In genomic region chr7:55365680-55366460, GRCh38 we compare ENCODE assay signal across 7 cellular contexts.
DNase-seq lines count a peak whose midpoint lies in the region; ATAC-seq and TF ChIP-seq lines count a peak whose summit lies in the region.

No MANE protein-coding gene starts in this region.

- ATAC-seq in GM18508 (IDR thresholded peaks at IDR 0.05; ENCODE audit: insufficient read depth, unreplicated experiment) (peak; percentile 60), HG02973 (IDR thresholded peaks at IDR 0.05; ENCODE audit: unreplicated experiment) (peak; percentile 70)

- H3K4me3 ChIP-seq in retinal pigment epithelial cell (ENCODE audit: low read length), result peak overlapping the region; percentile 99

- TF ChIP-seq CTCF in retinal pigment epithelial cell (conservative IDR thresholded peaks at IDR 0.05; ENCODE audit: low read depth, low read length), result no peak

- DNase-seq in NCI-H2029 (lab: John Stamatoyannopoulos, UW) (peak; percentile 87), T-helper 9 cell (peak; percentile 92), astrocyte of the hippocampus (ENCODE audit: low read depth, low spot score) (peak; percentile 99), hypothalamus (lab: John Stamatoyannopoulos, UW) (peak; percentile 64 to 99 (median 93)), retinal pigment epithelial cell (ENCODE audit: low read depth) (peak; percentile 90)

Comparison
In these comparisons a context has a peak if more than half of its experiments do, and no peak if none do; other contexts are left out.
1. Peak in every context shown above with its lines: DNase-seq, ATAC-seq and H3K4me3 ChIP-seq.